Comparison of ENCODE assay signal across 21 cellular contexts in the genomic region with DNA sequence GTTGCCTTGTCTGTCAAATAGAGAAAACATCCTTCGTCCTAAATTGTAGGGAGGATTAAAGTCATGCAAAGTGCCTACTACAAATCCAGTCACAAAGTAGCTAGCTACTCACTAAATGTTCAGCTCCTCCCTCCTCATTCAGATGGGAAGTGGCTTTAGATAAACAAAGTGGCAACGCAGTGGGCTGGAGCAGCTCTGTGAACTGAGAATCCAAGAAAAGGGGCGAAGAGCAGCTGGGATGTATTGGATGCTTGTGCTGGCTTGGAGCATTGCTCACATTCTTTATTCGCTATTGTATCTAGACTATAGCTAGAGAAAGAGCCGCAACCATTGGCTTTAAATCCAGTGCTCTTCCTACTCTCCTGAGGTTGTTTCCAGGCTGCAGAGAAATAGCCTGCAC. TPM values are rescaled to one million over a fixed set of nuclear protein-coding genes. Genes with fewer than 3 reads are reported as not detected.
"Had no signal": no experiment of that assay in that cellular context is flagged by ENCODE, and none has a peak within 500 bp of the region (broad histone marks: within the 10 kb centered on the region; RNA-seq: fewer than 3 reads in every experiment).

No MANE protein-coding gene starts in this region.

- ATAC-seq: activated naive CD4-positive, alpha-beta T cell treated with anti-CD3 and anti-CD28 coated beads, Interleukin-2, amount 50 U/mL, for 72 hours; activated T-cell treated with anti-CD3 and anti-CD28 coated beads, Interleukin-2, amount 50 U/mL, for 72 hours; left lobe of liver; mucosa of descending colon; naive thymus-derived CD8-positive, alpha-beta T cell had no signal

- H3K4me1 ChIP-seq: right atrium auricular region, suprapubic skin, upper lobe of right lung had no signal

- H3K36me3 ChIP-seq: right atrium auricular region, suprapubic skin, upper lobe of right lung had no signal

- H3K9me3 ChIP-seq: mucosa of descending colon, right atrium auricular region, suprapubic skin, upper lobe of right lung had no signal

- H3K27ac ChIP-seq: suprapubic skin, upper lobe of right lung had no signal

- H3K27me3 ChIP-seq: right atrium auricular region had no signal

- DNase-seq: activated CD4-positive, alpha-beta T cell treated with anti-CD3 and anti-CD28 coated beads, Interleukin-2, amount 10 ng/mL, durations not matched to agents 7 days and 5 days; activated CD4-positive, CD25-positive, alpha-beta regulatory T cell; activated CD8-positive, alpha-beta memory T cell treated with anti-CD3 and anti-CD28 coated beads, Interleukin-2, amount 50 U/mL, for 48 hours; activated gamma-delta T cell; activated T-cell treated with anti-CD3 and anti-CD28 coated beads, Interleukin-2, amount 50 U/mL, for 72 hours; cortex of kidney; effector CD4-positive, alpha-beta T cell; foreskin fibroblast; hypothalamus; islet precursor cell; mucosa of descending colon; naive thymus-derived CD8-positive, alpha-beta T cell; nucleus accumbens; small intestine; stimulated activated CD4-positive, alpha-beta T cell treated with anti-CD3 and anti-CD28 coated beads, Interleukin-4, amount 100 ng/mL, for 24 hours; stimulated activated naive CD4-positive, alpha-beta T cell; upper lobe of right lung had no signal

- H3K4me3 ChIP-seq: mucosa of descending colon, right atrium auricular region, suprapubic skin, upper lobe of right lung had no signal

RNA-seq across cellular contexts. Expression of gene MOG, which starts 10.3 kb away (rescaled TPM):
- polyA plus RNA-seq: naive thymus-derived CD8-positive, alpha-beta T cell had no signal
